In the genomic region with DNA sequence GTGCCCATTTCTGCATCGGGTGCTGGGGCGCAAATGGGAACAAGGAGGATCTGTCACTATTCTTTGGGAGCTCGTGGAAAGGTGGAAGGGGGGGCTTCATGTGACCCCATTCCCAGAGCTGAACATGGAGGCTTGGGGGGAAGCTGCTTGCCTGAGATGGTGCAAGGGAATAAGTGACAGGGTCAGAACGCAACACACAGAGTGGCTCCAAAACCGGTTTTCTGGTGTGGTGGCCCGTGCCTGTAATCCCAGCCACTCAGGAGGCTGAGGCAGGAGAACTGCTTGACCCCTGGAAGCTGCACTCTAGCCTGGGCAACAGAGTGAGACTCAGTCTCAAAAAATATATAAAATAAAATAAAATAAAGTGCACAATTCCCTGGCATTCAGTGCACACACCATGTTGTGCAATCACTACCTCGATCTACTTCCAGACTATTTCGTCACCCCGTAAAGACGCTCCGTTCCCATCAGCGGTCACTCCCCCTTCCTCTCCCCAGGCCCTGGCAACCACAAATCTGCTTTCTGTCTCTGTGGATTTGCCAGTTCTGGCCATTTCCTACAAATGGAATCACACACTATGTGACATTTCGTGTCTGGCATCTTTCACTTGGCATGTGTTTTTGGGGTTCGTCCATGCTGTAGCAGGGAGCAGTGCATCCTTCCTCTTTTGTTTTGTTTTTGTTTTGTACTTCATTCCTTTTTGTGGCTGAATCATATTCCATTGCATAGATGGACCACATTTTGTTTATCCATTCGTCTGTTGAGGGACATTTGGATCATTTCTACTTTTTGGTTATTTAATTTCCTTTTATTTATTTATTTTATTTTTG, we compare ENCODE assay signal across 3 cellular contexts.
A peak's percentile ranks its signal among the peaks of the same experiment; 100 is the strongest.
TF ChIP-seq lines count a peak whose summit lies in the region.

No MANE protein-coding gene starts in this region.

TF ChIP-seq in IMR-90, 13 proteins besides CTCF, POLR2A, EP300 and RAD21:
- peak; percentile 30; the same call in 1 of the 2 replicates for TF ChIP-seq MAZ (IDR thresholded peaks at IDR 0.05; ENCODE audit: borderline replicate concordance, low read depth, low read length)
- no peak for TF ChIP-seq SMC3 (IDR thresholded peaks at IDR 0.05; ENCODE audit: low read depth, low read length)
- TF ChIP-seq CEBPB (IDR thresholded peaks at IDR 0.05; ENCODE audit: low read depth, low read length): peak; percentile 98

TF ChIP-seq in K562, 482 proteins besides CTCF, POLR2A, EP300 and RAD21:
- TF ChIP-seq TRIM24 (IDR thresholded peaks at IDR 0.05) (peak; percentile 22 to 29; a peak in 2 of 4 replicates), NRF1 (conservative IDR thresholded peaks at IDR 0.05 in 1 of 2, IDR thresholded peaks at IDR 0.05 in 1 of 2) (no peak), CEBPG (CRISPR knock-in tag; IDR thresholded peaks at IDR 0.05) (peak; percentile 58), CEBPG (tag; conservative IDR thresholded peaks at IDR 0.05 in 1 of 2, IDR thresholded peaks at IDR 0.05 in 1 of 2) (peak; percentile 97 to 98), CEBPB (tag; IDR thresholded peaks at IDR 0.05) (peak; percentile 94)
- TF ChIP-seq, protein P1, sequence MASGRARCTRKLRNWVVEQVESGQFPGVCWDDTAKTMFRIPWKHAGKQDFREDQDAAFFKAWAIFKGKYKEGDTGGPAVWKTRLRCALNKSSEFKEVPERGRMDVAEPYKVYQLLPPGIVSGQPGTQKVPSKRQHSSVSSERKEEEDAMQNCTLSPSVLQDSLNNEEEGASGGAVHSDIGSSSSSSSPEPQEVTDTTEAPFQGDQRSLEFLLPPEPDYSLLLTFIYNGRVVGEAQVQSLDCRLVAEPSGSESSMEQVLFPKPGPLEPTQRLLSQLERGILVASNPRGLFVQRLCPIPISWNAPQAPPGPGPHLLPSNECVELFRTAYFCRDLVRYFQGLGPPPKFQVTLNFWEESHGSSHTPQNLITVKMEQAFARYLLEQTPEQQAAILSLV (tag; IDR thresholded peaks at IDR 0.05): peak; percentile 18; the same call in 1 of the 2 replicates
- TF ChIP-seq, protein P2, sequence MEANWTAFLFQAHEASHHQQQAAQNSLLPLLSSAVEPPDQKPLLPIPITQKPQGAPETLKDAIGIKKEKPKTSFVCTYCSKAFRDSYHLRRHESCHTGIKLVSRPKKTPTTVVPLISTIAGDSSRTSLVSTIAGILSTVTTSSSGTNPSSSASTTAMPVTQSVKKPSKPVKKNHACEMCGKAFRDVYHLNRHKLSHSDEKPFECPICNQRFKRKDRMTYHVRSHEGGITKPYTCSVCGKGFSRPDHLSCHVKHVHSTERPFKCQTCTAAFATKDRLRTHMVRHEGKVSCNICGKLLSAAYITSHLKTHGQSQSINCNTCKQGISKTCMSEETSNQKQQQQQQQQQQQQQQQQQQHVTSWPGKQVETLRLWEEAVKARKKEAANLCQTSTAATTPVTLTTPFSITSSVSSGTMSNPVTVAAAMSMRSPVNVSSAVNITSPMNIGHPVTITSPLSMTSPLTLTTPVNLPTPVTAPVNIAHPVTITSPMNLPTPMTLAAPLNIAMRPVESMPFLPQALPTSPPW (CRISPR knock-in tag; IDR thresholded peaks at IDR 0.05): peak; percentile 49
- TF ChIP-seq, protein P3, sequence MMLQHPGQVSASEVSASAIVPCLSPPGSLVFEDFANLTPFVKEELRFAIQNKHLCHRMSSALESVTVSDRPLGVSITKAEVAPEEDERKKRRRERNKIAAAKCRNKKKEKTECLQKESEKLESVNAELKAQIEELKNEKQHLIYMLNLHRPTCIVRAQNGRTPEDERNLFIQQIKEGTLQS (IDR thresholded peaks at IDR 0.05): peak; percentile 76
- TF ChIP-seq, protein P3 (CRISPR knock-in tag; conservative IDR thresholded peaks at IDR 0.05): no peak
- TF ChIP-seq, protein P4, sequence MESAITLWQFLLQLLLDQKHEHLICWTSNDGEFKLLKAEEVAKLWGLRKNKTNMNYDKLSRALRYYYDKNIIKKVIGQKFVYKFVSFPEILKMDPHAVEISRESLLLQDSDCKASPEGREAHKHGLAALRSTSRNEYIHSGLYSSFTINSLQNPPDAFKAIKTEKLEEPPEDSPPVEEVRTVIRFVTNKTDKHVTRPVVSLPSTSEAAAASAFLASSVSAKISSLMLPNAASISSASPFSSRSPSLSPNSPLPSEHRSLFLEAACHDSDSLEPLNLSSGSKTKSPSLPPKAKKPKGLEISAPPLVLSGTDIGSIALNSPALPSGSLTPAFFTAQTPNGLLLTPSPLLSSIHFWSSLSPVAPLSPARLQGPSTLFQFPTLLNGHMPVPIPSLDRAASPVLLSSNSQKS (CRISPR knock-in tag; IDR thresholded peaks at IDR 0.05): no peak

TF ChIP-seq in HepG2, 621 proteins besides CTCF, POLR2A, EP300 and RAD21:
- TF ChIP-seq, protein P5, sequence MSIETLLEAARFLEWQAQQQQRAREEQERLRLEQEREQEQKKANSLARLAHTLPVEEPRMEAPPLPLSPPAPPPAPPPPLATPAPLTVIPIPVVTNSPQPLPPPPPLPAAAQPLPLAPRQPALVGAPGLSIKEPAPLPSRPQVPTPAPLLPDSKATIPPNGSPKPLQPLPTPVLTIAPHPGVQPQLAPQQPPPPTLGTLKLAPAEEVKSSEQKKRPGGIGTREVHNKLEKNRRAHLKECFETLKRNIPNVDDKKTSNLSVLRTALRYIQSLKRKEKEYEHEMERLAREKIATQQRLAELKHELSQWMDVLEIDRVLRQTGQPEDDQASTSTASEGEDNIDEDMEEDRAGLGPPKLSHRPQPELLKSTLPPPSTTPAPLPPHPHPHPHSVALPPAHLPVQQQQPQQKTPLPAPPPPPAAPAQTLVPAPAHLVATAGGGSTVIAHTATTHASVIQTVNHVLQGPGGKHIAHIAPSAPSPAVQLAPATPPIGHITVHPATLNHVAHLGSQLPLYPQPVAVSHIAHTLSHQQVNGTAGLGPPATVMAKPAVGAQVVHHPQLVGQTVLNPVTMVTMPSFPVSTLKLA (IDR thresholded peaks at IDR 0.05): peak; percentile 50; the same call in 1 of the 2 replicates
- TF ChIP-seq SPEN (CRISPR knock-in tag; IDR thresholded peaks at IDR 0.05; ENCODE audit: low read depth) (no peak), MTF1 (CRISPR knock-in tag; IDR thresholded peaks at IDR 0.05) (no peak), GATAD2A (CRISPR knock-in tag; IDR thresholded peaks at IDR 0.05) (0 out of 2 replicates have a peak, but pooled peaks have one; percentile 27), CEBPB (IDR thresholded peaks at IDR 0.05; ENCODE audit: borderline replicate concordance, low read depth, low read length) (peak; percentile 88), FOSL2 (CRISPR knock-in tag; IDR thresholded peaks at IDR 0.05) (peak; percentile 13; the same call in 1 of the 2 replicates), CEBPG (CRISPR knock-in tag; IDR thresholded peaks at IDR 0.05) (peak; percentile 81)
